Comparison of ENCODE assay signal across 8 cellular contexts in the genomic region with DNA sequence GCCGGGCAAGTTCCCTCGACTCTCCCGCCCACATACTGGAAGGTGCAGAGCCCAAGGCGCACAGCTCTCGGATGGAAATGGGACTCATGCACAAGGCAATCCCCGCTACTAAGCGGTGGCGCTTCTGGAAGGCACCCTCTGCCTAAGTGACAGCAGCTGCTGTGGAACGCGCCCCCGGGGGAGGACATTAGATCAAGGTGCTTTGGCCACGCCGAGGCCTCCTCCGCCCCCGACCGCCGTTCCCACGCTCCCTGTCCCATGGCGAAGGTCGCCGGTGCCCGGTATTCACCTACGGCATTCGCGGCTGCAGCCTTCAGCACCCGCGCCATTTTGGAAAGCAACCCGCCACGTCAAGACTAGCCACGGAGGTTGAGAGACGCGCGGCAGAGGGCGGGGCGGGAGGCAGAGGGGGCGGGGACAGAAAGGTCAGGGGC. TPM values are rescaled to one million over a fixed set of nuclear protein-coding genes. Genes with fewer than 3 reads are reported as not detected.
DNase-seq lines count a peak whose midpoint lies in the region; ATAC-seq and TF ChIP-seq lines count a peak whose summit lies in the region.

A gene (minus strand): TSS at position 339 of the 434 bp plus-strand sequence. CDS start 10 bp downstream, at position 329.

- H3K4me3 Mint-ChIP-seq in GM23338 = no peak within 1 kb of the TSS

- TF ChIP-seq CTCF in GM23338 (conservative IDR thresholded peaks at IDR 0.05; ENCODE audit: low read depth in 2 of 2) (no peak), RWPE1 (conservative IDR thresholded peaks at IDR 0.05; ENCODE audit: low read depth) (no peak), omental fat pad (IDR thresholded peaks at IDR 0.05) (no peak), thyroid gland (IDR thresholded peaks at IDR 0.05) (no peak)

- H3K4me1 ChIP-seq in GM23338 (ENCODE audit: insufficient read depth) (peaks cover 9% of the 10 kb centered on the region), Karpas-422 (ENCODE audit: low read length) (peaks cover 47% of the 10 kb centered on the region), thyroid gland (peaks cover 12 to 17% of the 10 kb centered on the region in 2 donors)

- H3K4me2 ChIP-seq in GM23338 = peak within 1 kb of the TSS; percentile 94
- peak within 1 kb of the TSS; percentile 77 for H3K4me2 ChIP-seq in Karpas-422 (ENCODE audit: low read depth, low read length, poor library complexity, severe bottlenecking)

- H3K9me3 Mint-ChIP-seq in GM23338 = no peaks in the 10 kb centered on the region

- peaks cover 12% of the 10 kb centered on the region; the same call in 2 of the 3 replicates for H3K36me3 Mint-ChIP-seq in GM23338 (ENCODE audit: low read depth)

- H3K27me3 Mint-ChIP-seq in GM23338 (ENCODE audit: insufficient read depth, low read depth, poor library complexity) = peaks cover 7% of the 10 kb centered on the region

- DNase-seq in ELF-1 (ENCODE audit: low read depth, low spot score) (peak; percentile 94), GM23338 (ENCODE audit: low spot score) (peak; percentile 96), Karpas-422 (peak; percentile 98), RWPE1 (ENCODE audit: low spot score) (peak; percentile 88), foreskin melanocyte (peak; percentile 59), omental fat pad (ENCODE audit: low spot score) (peak; percentile 65), thyroid gland (peak; percentile 89 to 93)
- DNase-seq in activated effector memory CD4-positive, alpha-beta T cell treated with anti-CD3 and anti-CD28 coated beads, Interleukin-2, amount 50 U/mL, for 16 hours = peak; percentile 95

- CTCF ChIA-PET in RWPE1 (lab: Yijun Ruan, JAX) = interaction anchor here (0.8 to 1.0 kb wide), 2 partner anchors 12 to 258 kb away, joined by 3 to 4 read pairs; no protein-coding TSS in a partner anchor

- H3K79me2 ChIP-seq in GM23338 (replicated peaks; ENCODE audit: insufficient read depth) (peaks cover 53% of the 10 kb centered on the region), Karpas-422 (ENCODE audit: low read length) (peaks cover 91% of the 10 kb centered on the region)

- intact Hi-C loops in thyroid gland (cut with DNase I) = loop anchor here (10.0 kb wide), 1 partner anchor 55 kb away; no protein-coding TSS in a partner anchor

- H3F3A ChIP-seq in GM23338 (replicated peaks; ENCODE audit: low read depth) = no peaks in the 10 kb centered on the region

- H3K9ac ChIP-seq in Karpas-422 (ENCODE audit: low read length) = peak within 1 kb of the TSS; percentile 88

- peak within 1 kb of the TSS; percentile 97; the same call in 1 of the 2 replicates for H3K27ac Mint-ChIP-seq in GM23338

- H3K36me3 ChIP-seq in GM23338 (ENCODE audit: insufficient read depth) (peaks cover 21% of the 10 kb centered on the region), Karpas-422 (ENCODE audit: insufficient read depth, low read length) (peaks cover 33% of the 10 kb centered on the region), thyroid gland (peaks cover 12 to 13% of the 10 kb centered on the region in 2 donors)

- H3K27ac ChIP-seq in GM23338 (ENCODE audit: low read depth) = peak within 1 kb of the TSS; percentile 89
- H3K27ac ChIP-seq in Karpas-422 (ENCODE audit: low read length) = peak within 1 kb of the TSS; percentile 66
- peak within 1 kb of the TSS; percentile 93 for H3K27ac ChIP-seq in RWPE1
- H3K27ac ChIP-seq in thyroid gland = peak within 1 kb of the TSS; percentile 92 to 97 (median 94)

- H2AFZ ChIP-seq in GM23338 (peak within 1 kb of the TSS; percentile 96), Karpas-422 (ENCODE audit: low read length) (peak within 1 kb of the TSS; percentile 98)

- H3K9me2 ChIP-seq in GM23338 (ENCODE audit: insufficient read depth) (no peaks in the 10 kb centered on the region), Karpas-422 (replicated peaks; ENCODE audit: insufficient read depth, low read length) (no peaks in the 10 kb centered on the region)

- peak; percentile 88 for ATAC-seq in GM23338
- ATAC-seq in omental fat pad (ENCODE audit: low FRiP score) = peak; percentile 96

- no peaks in the 10 kb centered on the region for H3K27me3 ChIP-seq in GM23338 (ENCODE audit: insufficient read depth)
- no peaks in the 10 kb centered on the region for H3K27me3 ChIP-seq in Karpas-422 (ENCODE audit: low read length)
- no peaks in the 10 kb centered on the region for H3K27me3 ChIP-seq in thyroid gland

- H3K4me1 Mint-ChIP-seq in GM23338 = peaks cover 2% of the 10 kb centered on the region; the same call in 1 of the 3 replicates

- H3K4me3 ChIP-seq in GM23338 (peak within 1 kb of the TSS; percentile 65), Karpas-422 (ENCODE audit: low read length) (peak within 1 kb of the TSS; percentile 91), thyroid gland (replicated peaks in 1 of 3) (peak within 1 kb of the TSS; percentile 63 to 96 (median 85))

- H4K20me1 ChIP-seq in GM23338 (replicated peaks; ENCODE audit: insufficient read depth) (peaks cover 9% of the 10 kb centered on the region), Karpas-422 (ENCODE audit: insufficient read depth, low read depth, low read length) (peaks cover 6% of the 10 kb centered on the region; the same call in 1 of the 2 replicates)

- H3K9me3 ChIP-seq in Karpas-422 (ENCODE audit: low read length) (no peaks in the 10 kb centered on the region), thyroid gland (no peaks in the 10 kb centered on the region)

- POLR2A ChIA-PET in RWPE1 (lab: Yijun Ruan, JAX; ENCODE audit: low non-redundant PET) = interaction anchor here (1.0 kb wide), 1 partner anchor 62 kb away, joined by 3 read pairs; a partner anchor contains a TSS

- peak in 1 of 2 donors; percentile 78 for TF ChIP-seq POLR2A in thyroid gland (IDR thresholded peaks at IDR 0.05)

- 0% methylated on average over 25 to 32 of the region's 36 CpGs for WGBS in thyroid gland, 2 donors

TF ChIP-seq in GM23338, 12 proteins besides CTCF, POLR2A, EP300 and RAD21 (continues in another document):
- TF ChIP-seq CREB1 (CRISPR knock-in tag; IDR thresholded peaks at IDR 0.05; ENCODE audit: low read depth) (peak; percentile 51; the same call in 1 of the 2 replicates), ZNF114 (CRISPR knock-in tag; IDR thresholded peaks at IDR 0.05) (no peak), EZH2phosphoT487 (IDR thresholded peaks at IDR 0.05; ENCODE audit: unreplicated experiment) (no peak), NANOG (IDR thresholded peaks at IDR 0.05; ENCODE audit: borderline replicate concordance) (no peak), STAT1 (IDR thresholded peaks at IDR 0.05; ENCODE audit: unreplicated experiment) (no peak), EZH2 (IDR thresholded peaks at IDR 0.05; ENCODE audit: low read depth, unreplicated experiment) (no peak)
- TF ChIP-seq, protein P1, sequence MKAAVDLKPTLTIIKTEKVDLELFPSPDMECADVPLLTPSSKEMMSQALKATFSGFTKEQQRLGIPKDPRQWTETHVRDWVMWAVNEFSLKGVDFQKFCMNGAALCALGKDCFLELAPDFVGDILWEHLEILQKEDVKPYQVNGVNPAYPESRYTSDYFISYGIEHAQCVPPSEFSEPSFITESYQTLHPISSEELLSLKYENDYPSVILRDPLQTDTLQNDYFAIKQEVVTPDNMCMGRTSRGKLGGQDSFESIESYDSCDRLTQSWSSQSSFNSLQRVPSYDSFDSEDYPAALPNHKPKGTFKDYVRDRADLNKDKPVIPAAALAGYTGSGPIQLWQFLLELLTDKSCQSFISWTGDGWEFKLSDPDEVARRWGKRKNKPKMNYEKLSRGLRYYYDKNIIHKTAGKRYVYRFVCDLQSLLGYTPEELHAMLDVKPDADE (IDR thresholded peaks at IDR 0.05) = no peak
- TF ChIP-seq, protein P2, sequence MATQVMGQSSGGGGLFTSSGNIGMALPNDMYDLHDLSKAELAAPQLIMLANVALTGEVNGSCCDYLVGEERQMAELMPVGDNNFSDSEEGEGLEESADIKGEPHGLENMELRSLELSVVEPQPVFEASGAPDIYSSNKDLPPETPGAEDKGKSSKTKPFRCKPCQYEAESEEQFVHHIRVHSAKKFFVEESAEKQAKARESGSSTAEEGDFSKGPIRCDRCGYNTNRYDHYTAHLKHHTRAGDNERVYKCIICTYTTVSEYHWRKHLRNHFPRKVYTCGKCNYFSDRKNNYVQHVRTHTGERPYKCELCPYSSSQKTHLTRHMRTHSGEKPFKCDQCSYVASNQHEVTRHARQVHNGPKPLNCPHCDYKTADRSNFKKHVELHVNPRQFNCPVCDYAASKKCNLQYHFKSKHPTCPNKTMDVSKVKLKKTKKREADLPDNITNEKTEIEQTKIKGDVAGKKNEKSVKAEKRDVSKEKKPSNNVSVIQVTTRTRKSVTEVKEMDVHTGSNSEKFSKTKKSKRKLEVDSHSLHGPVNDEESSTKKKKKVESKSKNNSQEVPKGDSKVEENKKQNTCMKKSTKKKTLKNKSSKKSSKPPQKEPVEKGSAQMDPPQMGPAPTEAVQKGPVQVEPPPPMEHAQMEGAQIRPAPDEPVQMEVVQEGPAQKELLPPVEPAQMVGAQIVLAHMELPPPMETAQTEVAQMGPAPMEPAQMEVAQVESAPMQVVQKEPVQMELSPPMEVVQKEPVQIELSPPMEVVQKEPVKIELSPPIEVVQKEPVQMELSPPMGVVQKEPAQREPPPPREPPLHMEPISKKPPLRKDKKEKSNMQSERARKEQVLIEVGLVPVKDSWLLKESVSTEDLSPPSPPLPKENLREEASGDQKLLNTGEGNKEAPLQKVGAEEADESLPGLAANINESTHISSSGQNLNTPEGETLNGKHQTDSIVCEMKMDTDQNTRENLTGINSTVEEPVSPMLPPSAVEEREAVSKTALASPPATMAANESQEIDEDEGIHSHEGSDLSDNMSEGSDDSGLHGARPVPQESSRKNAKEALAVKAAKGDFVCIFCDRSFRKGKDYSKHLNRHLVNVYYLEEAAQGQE (IDR thresholded peaks at IDR 0.05; ENCODE audit: unreplicated experiment) = peak; percentile 60

RNA-seq across cellular contexts. Expression of the gene that starts here (rescaled TPM):
- total RNA-seq in GM23338 (2014; rRNA removed; shearing (Covaris generic)) = 8.4 and 9.9 TPM in 2 replicates
- polyA plus RNA-seq in GM23338 (2016; fragmentation: Nextera tagmentation; extraction: Ambion mirVana) = 26.2 and 31.1 TPM in 2 replicates
- 22.3 and 27.9 TPM in 2 replicates for total RNA-seq in Karpas-422 (2014; rRNA removed; shearing (Covaris generic); ENCODE audit: low replicate concordance)
- 10 to 100 TPM in 3 of 4 donors, 1 to 10 TPM in 1; 5.3 to 23.0 (median 11.9) TPM for total RNA-seq in omental fat pad
- total RNA-seq in thyroid gland = 10 to 100 TPM; 15.7 to 24.2 (median 18.3) TPM

Comparison
In these comparisons a context has a peak if more than half of its experiments do, and no peak if none do; other contexts are left out.
1. Peak in every context shown above with its lines: DNase-seq, ATAC-seq, H3K4me3 ChIP-seq and H3K27ac ChIP-seq.